Comparison of ENCODE assay signal across 30 cellular contexts in genomic region chr12:129788506-129788905, GRCh38.
A peak's percentile ranks its signal among the peaks of the same experiment; 100 is the strongest.
DNase-seq lines count a peak whose midpoint lies in the region; ATAC-seq and TF ChIP-seq lines count a peak whose summit lies in the region.
"Had no signal": no experiment of that assay in that cellular context is flagged by ENCODE, and none has a peak within 500 bp of the region (broad histone marks: within the 10 kb centered on the region; RNA-seq: fewer than 3 reads in every experiment).

No MANE protein-coding gene starts in this region.

- DNase-seq in HS-5 (ENCODE audit: low read depth) (peak; percentile 5), RWPE2 (ENCODE audit: low spot score) (no peak), dedifferentiated amniotic fluid mesenchymal stem cell (ENCODE audit: extremely low spot score) (peak; percentile 87), retinal pigment epithelial cell (ENCODE audit: low read depth) (peak; percentile 20), SIG-M5 treated with dmso at 0.1 percent for 504 hours (lab: John Stamatoyannopoulos, UW; ENCODE audit: unreplicated experiment) (no peak)
- DNase-seq in activated CD4-positive, alpha-beta T cell treated with anti-CD3 and anti-CD28 coated beads, Interleukin-2, amount 50 U/mL, for 4 hours = no peak
- DNase-seq: activated CD4-positive, alpha-beta T cell treated with anti-CD3 and anti-CD28 coated beads for 4 hours; activated gamma-delta T cell; activated T-cell treated with anti-CD3 and anti-CD28 coated beads, Interleukin-2, amount 50 U/mL, for 1 hour; adrenal gland; BE2C; CD8-positive, alpha-beta memory T cell; dermis blood vessel endothelial cell; hippocampal formation; immature natural killer cell; NCI-H1105 treated with DMSO at 0.1 percent for 48 hours; NCI-H2029; NCI-H226; NCI-H69; Peyer's patch; psoas muscle; SK-N-SH; stomach; T-helper 2 cell; tibial artery had no signal

- H3K4me1 ChIP-seq in RWPE2 (ENCODE audit: insufficient read depth, poor library complexity, severe bottlenecking) = no peaks in the 10 kb centered on the region
- H3K4me1 ChIP-seq: adrenal gland, BE2C, Peyer's patch, psoas muscle, stomach, tibial artery had no signal

- peak overlapping the region; percentile 28 for H3K27ac ChIP-seq in RWPE2 (ENCODE audit: poor library complexity, severe bottlenecking)
- H3K27ac ChIP-seq: adrenal gland, neutrophil, Peyer's patch, psoas muscle, skin epidermis, stomach, tibial artery, VCaP had no signal

- no peaks in the 10 kb centered on the region for H3K9me3 ChIP-seq in RWPE2 (ENCODE audit: severe bottlenecking)
- H3K9me3 ChIP-seq: adrenal gland, BE2C, neutrophil, Peyer's patch, psoas muscle, SK-N-SH had no signal

- TF ChIP-seq CTCF in RWPE2 (IDR thresholded peaks at IDR 0.05; ENCODE audit: poor library complexity, severe bottlenecking) (no peak), retinal pigment epithelial cell (conservative IDR thresholded peaks at IDR 0.05; ENCODE audit: low read depth, low read length) (no peak)

- no peaks in the 10 kb centered on the region for H3K36me3 ChIP-seq in RWPE2 (ENCODE audit: low read depth)
- H3K36me3 ChIP-seq: adrenal gland, BE2C, neutrophil, Peyer's patch, stomach, tibial artery had no signal

- no peak overlapping the region for H3K4me3 ChIP-seq in RWPE2 (ENCODE audit: severe bottlenecking)
- no peak overlapping the region for H3K4me3 ChIP-seq in retinal pigment epithelial cell (ENCODE audit: low read length)
- H3K4me3 ChIP-seq: adrenal gland, Peyer's patch, psoas muscle, skin epidermis, stomach, tibial artery had no signal

- no peaks in the 10 kb centered on the region for H3K27me3 ChIP-seq in RWPE2 (ENCODE audit: insufficient read depth, poor library complexity, severe bottlenecking)
- H3K27me3 ChIP-seq: adrenal gland, BE2C, neutrophil, Peyer's patch, stomach, tibial artery had no signal

- ATAC-seq in RWPE2 (ENCODE audit: low read depth) (peak; percentile 88), HG02759 (IDR thresholded peaks at IDR 0.05; ENCODE audit: unreplicated experiment) (no peak)
- ATAC-seq: left lobe of liver, psoas muscle had no signal

Comparison
In these comparisons a context has a peak if more than half of its experiments do, and no peak if none do; other contexts are left out.
1. DNase-seq: peak in HS-5 (single experiment), dedifferentiated amniotic fluid mesenchymal stem cell (single experiment) and retinal pigment epithelial cell (single experiment); none in RWPE2 (single experiment), activated CD4-positive, alpha-beta T cell treated with anti-CD3 and anti-CD28 coated beads, Interleukin-2, amount 50 U/mL, for 4 hours (0 of 2) and SIG-M5 treated with dmso at 0.1 percent for 504 hours (single experiment).